In genomic region chr19:36160821-36161596, GRCh38 we compare ENCODE assay signal across 30 cellular contexts. TPM values are rescaled to one million over a fixed set of nuclear protein-coding genes. Genes with fewer than 3 reads are reported as not detected.
DNase-seq lines count a peak whose midpoint lies in the region; ATAC-seq, FAIRE-seq and TF ChIP-seq lines count a peak whose summit lies in the region.
"Had no signal": no experiment of that assay in that cellular context is flagged by ENCODE, and none has a peak within 500 bp of the region (broad histone marks: within the 10 kb centered on the region; RNA-seq: fewer than 3 reads in every experiment).

No MANE protein-coding gene starts in this region.

- intact Hi-C loops in heart left ventricle (cut with DNase I) (no loop called here), Right ventricle myocardium inferior (cut with DNase I) (no loop called here)

- H3K4me1 ChIP-seq in heart left ventricle (peaks cover 0 to 20% (median 2%) of the 10 kb centered on the region in 12 donors), right atrium auricular region (no peaks in the 10 kb centered on the region)
- H3K4me1 ChIP-seq: ascending aorta, BLaER1, HAP-1, tibial artery had no signal

- H3K27ac ChIP-seq in heart left ventricle (peak overlapping the region in 9 of 12 donors; percentile 12 to 70 (median 53)), right atrium auricular region (peak overlapping the region; percentile 26 to 45)
- H3K27ac ChIP-seq: ascending aorta, BLaER1, neutrophil, tibial artery had no signal

- TF ChIP-seq CTCF in heart left ventricle (IDR thresholded peaks at IDR 0.05) (no peak), bronchial epithelial cell (IDR thresholded peaks at IDR 0.05; ENCODE audit: insufficient read depth, low read length, severe bottlenecking) (no peak), right atrium auricular region (IDR thresholded peaks at IDR 0.05) (no peak), GM10266 (IDR thresholded peaks at IDR 0.05; ENCODE audit: control insufficient read depth, insufficient read depth, low read depth, missing control alignments) (no peak)

- H3K36me3 ChIP-seq in heart left ventricle (peaks cover 0 to 20% (median 8%) of the 10 kb centered on the region in 9 donors), bronchial epithelial cell (ENCODE audit: control insufficient read depth, insufficient read depth, low read length) (peaks cover 5% of the 10 kb centered on the region), right atrium auricular region (no peaks in the 10 kb centered on the region)
- H3K36me3 ChIP-seq: HAP-1 had no signal

- FAIRE-seq in bronchial epithelial cell (lab: Jason Lieb, UNC) = no peak
- FAIRE-seq: GM19239, RCC 7860 had no signal

- no peaks in the 10 kb centered on the region for H3K9me3 ChIP-seq in heart left ventricle
- no peaks in the 10 kb centered on the region for H3K9me3 ChIP-seq in right atrium auricular region
- H3K9me3 ChIP-seq: ascending aorta, BLaER1, HAP-1, MG63, neutrophil, tibial artery had no signal

- WGBS in heart left ventricle, 4 donors = 51 to 62% (median 61%) methylated on average over 7 of the region's 7 CpGs

- no peak overlapping the region for H3K4me3 ChIP-seq in heart left ventricle
- no peak overlapping the region for H3K4me3 ChIP-seq in bronchial epithelial cell (ENCODE audit: low read depth, low read length)
- no peak overlapping the region for H3K4me3 ChIP-seq in right atrium auricular region
- H3K4me3 ChIP-seq: ascending aorta, BLaER1, HAP-1, MG63, tibial artery had no signal

- DNase-seq in heart left ventricle (no peak), Right ventricle myocardium inferior (ENCODE audit: missing footprints) (no peak), bronchial epithelial cell (ENCODE audit: low read depth) (peak; percentile 28), right atrium auricular region (ENCODE audit: low spot score) (no peak), NCI-H1092 (lab: John Stamatoyannopoulos, UW) (no peak), GM10266 (ENCODE audit: extremely low spot score) (no peak)
- DNase-seq in stimulated activated naive CD8-positive, alpha-beta T cell treated with anti-CD3 and anti-CD28 coated beads, Interleukin-15, Interleukin-2, amounts not matched to agents 100 U/mL and 50 U/mL, for 24 hours = no peak
- DNase-seq: ACHN; activated CD4-positive, alpha-beta memory T cell treated with anti-CD3 and anti-CD28 coated beads, Interleukin-2, amount 10 ng/mL, durations not matched to agents 7 days and 5 days; central memory CD4-positive, alpha-beta T cell; glutamatergic neuron; KG1; MG63; NCI-H1417; NCI-H2081; NCI-H226; stimulated activated CD4-positive, alpha-beta T cell treated with anti-CD3 and anti-CD28 coated beads, Interleukin-15, amount 100 ng/mL, for 24 hours; T-helper 1 cell; tibial artery had no signal

- H3K27me3 ChIP-seq in heart left ventricle (no peaks in the 10 kb centered on the region), bronchial epithelial cell (ENCODE audit: control insufficient read depth, insufficient read depth, low read length) (no peaks in the 10 kb centered on the region), right atrium auricular region (no peaks in the 10 kb centered on the region)
- H3K27me3 ChIP-seq: ascending aorta, BLaER1, MG63, neutrophil, tibial artery had no signal

- no peak for TF ChIP-seq POLR2A in heart left ventricle (IDR thresholded peaks at IDR 0.05)

- ATAC-seq in heart left ventricle = peak in 3 of 4 donors; percentile 42 to 59 (median 46)
- no peak for ATAC-seq in Right ventricle myocardium inferior
- no peak for ATAC-seq in GM18867 (IDR thresholded peaks at IDR 0.05; ENCODE audit: unreplicated experiment)
- ATAC-seq in stimulated activated naive CD8-positive, alpha-beta T cell treated with anti-CD3 and anti-CD28 coated beads, Interleukin-15, Interleukin-2, amounts not matched to agents 100 U/mL and 50 U/mL, for 24 hours = no peak
- ATAC-seq: activated T-helper 17 cell treated with anti-CD3 and anti-CD28 coated beads, Interleukin-2, amount 50 U/mL, for 72 hours had no signal

RNA-seq across cellular contexts. Expression of gene COX7A1, which starts 8.8 kb away (rescaled TPM):
- total RNA-seq in heart left ventricle (1,000 to 10,000 TPM in 7 of 9 donors, 100 to 1,000 TPM in 2; 414 to 2,982 (median 2,187) TPM), Right ventricle myocardium inferior (3,337 TPM), bronchial epithelial cell (0.64 and 1.6 TPM in 2 replicates), right atrium auricular region (100 to 1,000 TPM; 136 to 347 TPM)
- polyA plus RNA-seq in heart left ventricle = 1,000 to 10,000 TPM in 1 of 2 donors, 100 to 1,000 TPM in 1; 470 to 2,188 TPM
- total RNA-seq: activated CD4-positive, alpha-beta memory T cell treated with anti-CD3 and anti-CD28 coated beads, Interleukin-2, amount 10 ng/mL, durations not matched to agents 7 days and 5 days; activated T-helper 17 cell treated with anti-CD3 and anti-CD28 coated beads, Interleukin-2, amount 50 U/mL, for 72 hours; G401; myocyte had no signal

RNA-seq across cellular contexts. Expression of gene CAPNS1, which starts 21.1 kb away (rescaled TPM):
- total RNA-seq in heart left ventricle (1,000 to 10,000 TPM in 1 of 9 donors, 100 to 1,000 TPM in 8; 272 to 1,054 (median 860) TPM), Right ventricle myocardium inferior (854 TPM), bronchial epithelial cell (240 and 418 TPM in 2 replicates), right atrium auricular region (100 to 1,000 TPM; 222 to 238 TPM)
- 1,000 to 10,000 TPM in 1 of 2 donors, 100 to 1,000 TPM in 1; 956 to 1,083 TPM for polyA plus RNA-seq in heart left ventricle

RNA-seq across cellular contexts. Expression of gene TBCB, which starts 45.7 kb away (rescaled TPM):
- total RNA-seq in heart left ventricle (100 to 1,000 TPM in 6 of 9 donors, 10 to 100 TPM in 3; 89.8 to 146 (median 111) TPM), Right ventricle myocardium inferior (114 TPM), bronchial epithelial cell (132 and 152 TPM in 2 replicates), right atrium auricular region (100 to 1,000 TPM; 107 to 110 TPM)
- 100 to 1,000 TPM; 109 to 171 TPM for polyA plus RNA-seq in heart left ventricle

RNA-seq across cellular contexts. Expression of gene POLR2I, which starts 46.3 kb away (rescaled TPM):
- total RNA-seq in heart left ventricle (100 to 1,000 TPM in 5 of 9 donors, 10 to 100 TPM in 4; 80.4 to 153 (median 107) TPM), Right ventricle myocardium inferior (145 TPM), bronchial epithelial cell (68.2 and 107 TPM in 2 replicates), right atrium auricular region (100 to 1,000 TPM in 1 of 2 donors, 10 to 100 TPM in 1; 76.9 to 121 TPM)
- polyA plus RNA-seq in heart left ventricle = 100 to 1,000 TPM in 1 of 2 donors, 10 to 100 TPM in 1; 93.1 to 180 TPM

RNA-seq across cellular contexts. Expression of gene OVOL3, which starts 50.1 kb away (rescaled TPM):
- not detected for total RNA-seq in heart left ventricle
- not detected for polyA plus RNA-seq in heart left ventricle
- not detected for total RNA-seq in Right ventricle myocardium inferior
- total RNA-seq in bronchial epithelial cell = not detected in 2 replicates
- not detected for total RNA-seq in right atrium auricular region
- total RNA-seq: activated CD4-positive, alpha-beta memory T cell treated with anti-CD3 and anti-CD28 coated beads, Interleukin-2, amount 10 ng/mL, durations not matched to agents 7 days and 5 days; activated T-helper 17 cell treated with anti-CD3 and anti-CD28 coated beads, Interleukin-2, amount 50 U/mL, for 72 hours; ascending aorta; G401; myocyte; posterior vena cava had no signal

Comparison
In these comparisons a context has a peak if more than half of its experiments do, and no peak if none do; other contexts are left out.
1. ATAC-seq: peak in heart left ventricle (3 of 4); none in Right ventricle myocardium inferior (single experiment), GM18867 (single experiment) and stimulated activated naive CD8-positive, alpha-beta T cell treated with anti-CD3 and anti-CD28 coated beads, Interleukin-15, Interleukin-2, amounts not matched to agents 100 U/mL and 50 U/mL, for 24 hours (single experiment).
2. RNA of gene COX7A1, which starts 8.8 kb away (total RNA-seq): 3,337 TPM in Right ventricle myocardium inferior (single experiment), 414 to 2,982 TPM in heart left ventricle and 136 to 347 TPM in right atrium auricular region; 0.64 to 1.6 TPM in bronchial epithelial cell; every median in the first group is over 10 times any median in the second.